12 cellular contexts compared by ENCODE assay signal in genomic region chr12:65925626-65926025, GRCh38.
DNase-seq lines count a peak whose midpoint lies in the region; ATAC-seq and TF ChIP-seq lines count a peak whose summit lies in the region.
"Had no signal": no experiment of that assay in that cellular context is flagged by ENCODE, and none has a peak within 500 bp of the region (broad histone marks: within the 10 kb centered on the region; RNA-seq: fewer than 3 reads in every experiment).

No MANE protein-coding gene starts in this region.

- peaks cover 47% of the 10 kb centered on the region for H3K4me1 Mint-ChIP-seq in endodermal cell

- H3K4me1 ChIP-seq in endodermal cell (ENCODE audit: control insufficient read depth, insufficient read depth, low read length) (peaks cover 32% of the 10 kb centered on the region), osteoblast (ENCODE audit: insufficient read depth, low read length) (peaks cover 31% of the 10 kb centered on the region)

- TF ChIP-seq CTCF in endodermal cell (conservative IDR thresholded peaks at IDR 0.05) (no peak), osteoblast (IDR thresholded peaks at IDR 0.05; ENCODE audit: extremely low read depth, low read depth, low read length) (no peak)

- H3K79me2 ChIP-seq in osteoblast (ENCODE audit: insufficient read depth, low read length), result peaks cover 87% of the 10 kb centered on the region

- H3K4me3 ChIP-seq in endodermal cell (ENCODE audit: low read length) (no peak overlapping the region), osteoblast (ENCODE audit: insufficient read depth, low read length) (no peak overlapping the region)
- H3K4me3 ChIP-seq: lung had no signal

- H3K36me3 ChIP-seq in endodermal cell (ENCODE audit: control insufficient read depth, insufficient read depth, low read length) (peaks cover 14% of the 10 kb centered on the region), osteoblast (ENCODE audit: insufficient read depth, low read length) (peaks cover 33% of the 10 kb centered on the region)

- peaks cover 25% of the 10 kb centered on the region for H3K36me3 Mint-ChIP-seq in endodermal cell (ENCODE audit: low read depth)

- H3K4me2 ChIP-seq in osteoblast (ENCODE audit: insufficient read depth, low read length), result no peak overlapping the region

- peak overlapping the region; percentile 97 for H3K27ac Mint-ChIP-seq in endodermal cell
- H3K27ac Mint-ChIP-seq: activated naive CD8-positive, alpha-beta T cell treated with anti-CD3 and anti-CD28 coated beads, Interleukin-2, amount 50 U/mL, for 24 hours had no signal

- DNase-seq in GDM1 (lab: John Stamatoyannopoulos, UW) (peak; percentile 19), MV-4-11 (lab: John Stamatoyannopoulos, UW) (peak; percentile 84), endodermal cell (no peak), osteoblast (ENCODE audit: insufficient read length, low spot score, missing footprints) (no peak), occipital lobe (lab: John Stamatoyannopoulos, UW) (no peak)
- no peak for DNase-seq in activated CD8-positive, alpha-beta memory T cell treated with anti-CD3 and anti-CD28 coated beads for 24 hours
- DNase-seq: activated naive CD8-positive, alpha-beta T cell treated with anti-CD3 and anti-CD28 coated beads, Interleukin-2, amount 50 U/mL, for 24 hours; NCI-H82; trophoblast cell had no signal

- H3K27me3 Mint-ChIP-seq in endodermal cell (ENCODE audit: insufficient read depth), result no peaks in the 10 kb centered on the region

- ATAC-seq in GM19328 (IDR thresholded peaks at IDR 0.05; ENCODE audit: unreplicated experiment) (no peak), HG02798 (IDR thresholded peaks at IDR 0.05; ENCODE audit: poor library complexity, unreplicated experiment) (no peak)
- ATAC-seq: activated naive CD8-positive, alpha-beta T cell treated with anti-CD3 and anti-CD28 coated beads, Interleukin-2, amount 50 U/mL, for 24 hours had no signal

- H2AFZ ChIP-seq in osteoblast (ENCODE audit: low read length), result no peak overlapping the region

- peaks cover 7% of the 10 kb centered on the region for H4K20me1 ChIP-seq in osteoblast (ENCODE audit: insufficient read depth, low read length)

- peak overlapping the region; percentile 26 for H3K27ac ChIP-seq in endodermal cell (ENCODE audit: low read depth, low read length)
- peak overlapping the region; percentile 12 for H3K27ac ChIP-seq in osteoblast (ENCODE audit: low read depth, low read length)

- WGBS in endodermal cell (ENCODE audit: insufficient coverage in 1 of 2, insufficient read length in 1 of 2), 2 experiments, result 77 to 86% methylated on average over 5 to 6 of the region's 6 CpGs

- no peak overlapping the region for H3K4me3 Mint-ChIP-seq in endodermal cell
- H3K4me3 Mint-ChIP-seq: activated naive CD8-positive, alpha-beta T cell treated with anti-CD3 and anti-CD28 coated beads, Interleukin-2, amount 50 U/mL, for 24 hours had no signal

- H3K9me3 ChIP-seq in endodermal cell (ENCODE audit: control insufficient read depth, low read length) (no peaks in the 10 kb centered on the region), osteoblast (ENCODE audit: low read depth, low read length) (no peaks in the 10 kb centered on the region)

- no peak overlapping the region for H3K9ac ChIP-seq in endodermal cell (ENCODE audit: extremely low read depth, low read length, poor library complexity, severe bottlenecking)

- H3K27me3 ChIP-seq in endodermal cell (ENCODE audit: control insufficient read depth, insufficient read depth, low read length, poor library complexity, severe bottlenecking) (no peaks in the 10 kb centered on the region), osteoblast (ENCODE audit: insufficient read depth, low read length) (no peaks in the 10 kb centered on the region)

- peaks cover 4% of the 10 kb centered on the region for H3K9me3 Mint-ChIP-seq in endodermal cell
- H3K9me3 Mint-ChIP-seq: activated naive CD8-positive, alpha-beta T cell treated with anti-CD3 and anti-CD28 coated beads, Interleukin-2, amount 50 U/mL, for 24 hours had no signal

Comparison
In these comparisons a context has a peak if more than half of its experiments do, and no peak if none do; other contexts are left out.
1. DNase-seq: peak in GDM1 (single experiment) and MV-4-11 (single experiment); none in endodermal cell (single experiment), osteoblast (single experiment), activated CD8-positive, alpha-beta memory T cell treated with anti-CD3 and anti-CD28 coated beads for 24 hours (single experiment) and occipital lobe (single experiment).